14 cellular contexts compared by ENCODE assay signal in the genomic region with DNA sequence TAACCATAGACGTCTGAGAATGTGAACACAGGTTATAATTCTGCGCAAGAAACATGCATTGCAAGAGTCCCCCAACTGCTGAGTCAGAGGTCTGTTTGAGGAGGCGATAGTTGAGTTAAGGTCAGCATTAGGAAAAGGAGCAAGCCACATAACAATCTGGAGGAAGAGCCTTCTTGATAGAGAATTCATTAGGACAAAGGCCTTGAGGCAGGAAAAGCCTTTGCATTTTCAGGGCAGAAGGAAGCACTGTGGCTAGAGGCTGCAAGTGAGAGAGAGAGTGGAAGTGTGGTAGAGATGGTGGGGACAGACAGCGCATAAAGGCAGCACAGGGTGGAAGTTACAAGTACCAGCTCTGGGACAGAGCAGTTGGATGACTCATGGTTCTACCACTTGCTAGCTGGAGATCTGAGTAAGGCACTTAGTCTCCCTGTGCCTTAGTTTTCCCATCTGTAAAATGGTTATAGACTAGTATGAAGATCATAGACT.
A peak's percentile ranks its signal among the peaks of the same experiment; 100 is the strongest.
DNase-seq lines count a peak whose midpoint lies in the region; ATAC-seq and TF ChIP-seq lines count a peak whose summit lies in the region.
"Had no signal": no experiment of that assay in that cellular context is flagged by ENCODE, and none has a peak within 500 bp of the region (broad histone marks: within the 10 kb centered on the region; RNA-seq: fewer than 3 reads in every experiment).

No MANE protein-coding gene starts in this region.

- peaks cover 22% of the 10 kb centered on the region for H3K4me1 Mint-ChIP-seq in dendritic cell treated with granulocyte-macrophage colony-stimulating factor and Interleukin-4, amounts not matched to agents 40 ng/mL and 50 ng/mL, for 4 days (ENCODE audit: low read depth)
- peaks cover 65% of the 10 kb centered on the region for H3K4me1 Mint-ChIP-seq in osteocyte (ENCODE audit: unreplicated experiment)
- no peaks in the 10 kb centered on the region for H3K4me1 Mint-ChIP-seq in activated T-cell treated with anti-CD3 and anti-CD28 coated beads, Interleukin-2, amount 50 U/mL, for 4 hours (ENCODE audit: low read depth)
- H3K4me1 Mint-ChIP-seq: activated CD4-positive, alpha-beta T cell treated with anti-CD3 and anti-CD28 coated beads, Interleukin-2, amount 10 ng/mL, durations not matched to agents 7 days and 5 days had no signal

- H3K27ac ChIP-seq in A673 (ENCODE audit: low read depth, low read length, poor library complexity, severe bottlenecking) = no peak overlapping the region
- H3K27ac ChIP-seq: heart right ventricle had no signal

- intact Hi-C loops in dendritic cell treated with granulocyte-macrophage colony-stimulating factor and Interleukin-4, amounts not matched to agents 40 ng/mL and 50 ng/mL, for 4 days (cut with micrococcal nuclease) = no loop called here
- intact Hi-C loops in A673 (cut with micrococcal nuclease; ENCODE audit: unreplicated experiment) = no loop called here

- peak; percentile 77 for DNase-seq in CMK (ENCODE audit: low read depth)
- peak; percentile 46 for DNase-seq in NOMO-1 treated with DMSO at 0.1 percent for 48 hours (lab: John Stamatoyannopoulos, UW; ENCODE audit: unreplicated experiment)
- DNase-seq in osteocyte (ENCODE audit: extremely low spot score, unreplicated experiment) = no peak
- DNase-seq in RPMI8226 = no peak
- no peak for DNase-seq in activated T-cell treated with anti-CD3 and anti-CD28 coated beads, Interleukin-2, amount 50 U/mL, for 4 hours
- DNase-seq in A673 (ENCODE audit: low spot score) = no peak
- DNase-seq: activated CD4-positive, alpha-beta T cell treated with anti-CD3 and anti-CD28 coated beads, Interleukin-2, amount 10 ng/mL, durations not matched to agents 7 days and 5 days; cerebellar nuclear complex; heart right ventricle; NCI-H2029; NCI-H524 treated with DMSO at 0.1 percent for 48 hours; stimulated activated CD4-positive, alpha-beta T cell treated with anti-CD3 and anti-CD28 coated beads, Interleukin-2, amount 100 ng/mL, for 24 hours had no signal

- no peaks in the 10 kb centered on the region for H3K27me3 ChIP-seq in A673 (replicated peaks; ENCODE audit: insufficient read depth, low read depth, low read length, poor library complexity)

- H3K9me3 Mint-ChIP-seq in dendritic cell treated with granulocyte-macrophage colony-stimulating factor and Interleukin-4, amounts not matched to agents 40 ng/mL and 50 ng/mL, for 4 days = no peaks in the 10 kb centered on the region
- no peaks in the 10 kb centered on the region for H3K9me3 Mint-ChIP-seq in osteocyte (ENCODE audit: unreplicated experiment)
- H3K9me3 Mint-ChIP-seq in activated T-cell treated with anti-CD3 and anti-CD28 coated beads, Interleukin-2, amount 50 U/mL, for 4 hours = no peaks in the 10 kb centered on the region
- H3K9me3 Mint-ChIP-seq: activated CD4-positive, alpha-beta T cell treated with anti-CD3 and anti-CD28 coated beads, Interleukin-2, amount 10 ng/mL, durations not matched to agents 7 days and 5 days had no signal

- no peak overlapping the region for H3K4me3 Mint-ChIP-seq in dendritic cell treated with granulocyte-macrophage colony-stimulating factor and Interleukin-4, amounts not matched to agents 40 ng/mL and 50 ng/mL, for 4 days
- H3K4me3 Mint-ChIP-seq in osteocyte (ENCODE audit: unreplicated experiment) = no peak overlapping the region
- no peak overlapping the region for H3K4me3 Mint-ChIP-seq in activated T-cell treated with anti-CD3 and anti-CD28 coated beads, Interleukin-2, amount 50 U/mL, for 4 hours
- H3K4me3 Mint-ChIP-seq: activated CD4-positive, alpha-beta T cell treated with anti-CD3 and anti-CD28 coated beads, Interleukin-2, amount 10 ng/mL, durations not matched to agents 7 days and 5 days had no signal

- H3K36me3 ChIP-seq in A673 (ENCODE audit: insufficient read depth, low read length, poor library complexity, severe bottlenecking) = no peaks in the 10 kb centered on the region
- H3K36me3 ChIP-seq: heart right ventricle had no signal

- CTCF ChIA-PET in A673 (lab: Charles Lee) = no interaction called here

- H3K36me3 Mint-ChIP-seq in dendritic cell treated with granulocyte-macrophage colony-stimulating factor and Interleukin-4, amounts not matched to agents 40 ng/mL and 50 ng/mL, for 4 days (ENCODE audit: low read depth) = no peaks in the 10 kb centered on the region
- no peaks in the 10 kb centered on the region for H3K36me3 Mint-ChIP-seq in osteocyte (ENCODE audit: unreplicated experiment)
- no peaks in the 10 kb centered on the region for H3K36me3 Mint-ChIP-seq in activated T-cell treated with anti-CD3 and anti-CD28 coated beads, Interleukin-2, amount 50 U/mL, for 4 hours (ENCODE audit: insufficient read depth)

- no peaks in the 10 kb centered on the region for H3K9me3 ChIP-seq in A673 (ENCODE audit: low read depth, low read length, poor library complexity, severe bottlenecking)
- H3K9me3 ChIP-seq: heart right ventricle had no signal

- BruUV-seq in A673 (replicated peaks; lab: Mats Ljungman, UMichigan) = no TSS peak

- TF ChIP-seq CTCF in osteocyte (IDR thresholded peaks at IDR 0.05) (no peak), A673 (conservative IDR thresholded peaks at IDR 0.05; ENCODE audit: low read depth, low read length) (no peak)

- POLR2A ChIA-PET in A673 (lab: Charles Lee; ENCODE audit: low non-redundant PET) = no interaction called here

- H3K4me1 ChIP-seq in A673 (ENCODE audit: insufficient read depth, low read length, poor library complexity, severe bottlenecking) = no peaks in the 10 kb centered on the region

- H3K27ac Mint-ChIP-seq in dendritic cell treated with granulocyte-macrophage colony-stimulating factor and Interleukin-4, amounts not matched to agents 40 ng/mL and 50 ng/mL, for 4 days = peak overlapping the region; percentile 49
- peak overlapping the region; percentile 86 for H3K27ac Mint-ChIP-seq in osteocyte (ENCODE audit: unreplicated experiment)
- H3K27ac Mint-ChIP-seq: activated CD4-positive, alpha-beta T cell treated with anti-CD3 and anti-CD28 coated beads, Interleukin-2, amount 10 ng/mL, durations not matched to agents 7 days and 5 days had no signal

- no peaks in the 10 kb centered on the region for H3K27me3 Mint-ChIP-seq in dendritic cell treated with granulocyte-macrophage colony-stimulating factor and Interleukin-4, amounts not matched to agents 40 ng/mL and 50 ng/mL, for 4 days
- no peaks in the 10 kb centered on the region for H3K27me3 Mint-ChIP-seq in osteocyte (ENCODE audit: unreplicated experiment)
- peaks cover 16% of the 10 kb centered on the region for H3K27me3 Mint-ChIP-seq in activated T-cell treated with anti-CD3 and anti-CD28 coated beads, Interleukin-2, amount 50 U/mL, for 4 hours (ENCODE audit: low read depth)

- H3K4me3 ChIP-seq in A673 (ENCODE audit: low read depth, low read length, poor library complexity, severe bottlenecking) = no peak overlapping the region
- H3K4me3 ChIP-seq: heart right ventricle had no signal

- ATAC-seq in activated T-cell treated with anti-CD3 and anti-CD28 coated beads, Interleukin-2, amount 50 U/mL, for 4 hours = no peak
- no peak for ATAC-seq in HG03108 (IDR thresholded peaks at IDR 0.05; ENCODE audit: unreplicated experiment)

Comparison
In these comparisons a context has a peak if more than half of its experiments do, and no peak if none do; other contexts are left out.
1. DNase-seq: peak in CMK (single experiment) and NOMO-1 treated with DMSO at 0.1 percent for 48 hours (single experiment); none in osteocyte (single experiment), RPMI8226 (single experiment), activated T-cell treated with anti-CD3 and anti-CD28 coated beads, Interleukin-2, amount 50 U/mL, for 4 hours (single experiment) and A673 (single experiment).